In genomic region chr10:89980166-89980565, GRCh38 we compare ENCODE assay signal across 6 cellular contexts.
"Had no signal": no experiment of that assay in that cellular context is flagged by ENCODE, and none has a peak within 500 bp of the region (broad histone marks: within the 10 kb centered on the region; RNA-seq: fewer than 3 reads in every experiment).

No MANE protein-coding gene starts in this region.

- H3K27ac Mint-ChIP-seq: H9 had no signal

- ATAC-seq: K562 had no signal

- DNase-seq: GOT3, H9, HCEC 1CT, IMR-90 had no signal

- H3K4me3 Mint-ChIP-seq: H9 had no signal

- H3K4me3 ChIP-seq: K562 had no signal

- FAIRE-seq: H54, K562 had no signal
